In genomic region chr15:60217161-60217560, GRCh38 we compare ENCODE assay signal across 33 cellular contexts.
"Had no signal": no experiment of that assay in that cellular context is flagged by ENCODE, and none has a peak within 500 bp of the region (broad histone marks: within the 10 kb centered on the region; RNA-seq: fewer than 3 reads in every experiment).

No MANE protein-coding gene starts in this region.

- DNase-seq: MG63, MM.1S, MV-4-11, NCI-H1048, NCI-H1092, NCI-H1092 treated with DMSO at 0.1 percent for 48 hours, NCI-H1105, NCI-H1105 treated with DMSO at 0.1 percent for 48 hours, NCI-H1417 treated with DMSO at 0.1 percent for 48 hours, NCI-H1436, NCI-H1436 treated with DMSO at 0.1 percent for 48 hours, NCI-H146, NCI-H1694, NCI-H1694 treated with DMSO at 0.1 percent for 48 hours, NCI-H187, NCI-H187 treated with DMSO at 0.1 percent for 48 hours, NCI-H1930, NCI-H2029, NCI-H2029 treated with DMSO at 0.1 percent for 48 hours, NCI-H2081, NCI-H2081 treated with DMSO at 0.1 percent for 48 hours, NCI-H2107, NCI-H2171, NCI-H2171 treated with DMSO at 0.1 percent for 48 hours, NCI-H2227 treated with DMSO at 0.1 percent for 48 hours, NCI-H226, NCI-H345, NCI-H446, NCI-H446 treated with DMSO at 0.1 percent for 48 hours, NCI-H510A, NCI-H524, NCI-H524 treated with DMSO at 0.1 percent for 48 hours, NCI-H526 had no signal

- H3K9me3 ChIP-seq: MG63 had no signal

- H3K4me3 ChIP-seq: MG63 had no signal

- H3K36me3 ChIP-seq: MG63 had no signal
